Comparison of ENCODE assay signal across 8 cellular contexts in the genomic region with DNA sequence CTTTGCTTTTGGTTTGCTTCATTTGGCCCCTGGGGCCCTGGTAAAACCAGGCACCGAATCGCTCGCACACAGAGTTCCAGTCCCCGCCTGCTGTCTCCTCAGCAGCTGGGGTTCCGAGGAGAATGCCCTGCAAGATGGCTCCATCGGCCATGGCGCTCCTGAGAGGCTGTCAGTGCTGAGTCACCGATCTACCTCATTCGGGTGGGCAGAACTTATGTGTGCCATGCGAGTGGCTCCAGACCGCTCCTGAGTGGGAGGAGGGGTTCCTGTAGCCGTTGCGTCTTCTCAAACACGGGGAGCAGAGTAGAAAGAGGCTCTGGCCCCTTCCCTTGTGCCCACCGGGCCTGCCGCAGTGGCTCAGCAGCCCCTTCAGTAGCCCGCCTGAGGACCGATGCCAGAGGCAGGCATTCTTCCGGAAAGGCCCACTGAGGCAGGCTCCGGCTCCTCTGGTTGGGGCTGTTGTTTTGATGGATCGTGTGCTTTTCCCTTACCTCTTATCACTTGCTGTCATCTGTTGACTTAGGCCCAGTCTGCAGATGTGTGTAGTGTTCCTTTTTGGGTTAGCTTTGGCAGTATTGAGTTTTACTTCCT. TPM values are rescaled to one million over a fixed set of nuclear protein-coding genes. Genes with fewer than 3 reads are reported as not detected.
DNase-seq lines count a peak whose midpoint lies in the region; TF ChIP-seq lines count a peak whose summit lies in the region.

No MANE protein-coding gene starts in this region.

- H3K27me3 Mint-ChIP-seq in HFFc6 (ENCODE audit: insufficient read depth): peaks cover 4% of the 10 kb centered on the region

- peaks cover 19% of the 10 kb centered on the region for H3K36me3 Mint-ChIP-seq in HFFc6 (ENCODE audit: low read depth)

- H2AFZ ChIP-seq in neuron (ENCODE audit: low read depth, low read length): no peak overlapping the region

- 24% methylated on average over 10 of the region's 21 CpGs for WGBS in esophagus muscularis mucosa

- no peak for TF ChIP-seq POLR2A in esophagus muscularis mucosa (IDR thresholded peaks at IDR 0.05; ENCODE audit: low read depth)

- H3K4me1 ChIP-seq in NT2/D1 (ENCODE audit: insufficient read depth, insufficient read length) (no peaks in the 10 kb centered on the region), esophagus muscularis mucosa (peaks cover 25 to 43% (median 29%) of the 10 kb centered on the region in 4 donors), neuron (ENCODE audit: insufficient read depth, low read length) (peaks cover 23% of the 10 kb centered on the region)

- H3K9me3 Mint-ChIP-seq in HFFc6: no peaks in the 10 kb centered on the region

- peak overlapping the region; percentile 99 for H3K4me3 Mint-ChIP-seq in HFFc6

- DNase-seq in GM04504 (ENCODE audit: low read depth) (peak; percentile 61), HFFc6 (peak; percentile 85), NT2/D1 (ENCODE audit: low read depth, low spot score) (no peak), activated T-cell treated with anti-CD3 and anti-CD28 coated beads for 4 hours (peak; percentile 68), esophagus muscularis mucosa (ENCODE audit: extremely low spot score) (no peak), superior temporal gyrus (ENCODE audit: extremely low spot score) (peak; percentile 50), NCI-H510A treated with DMSO at 0.1 percent for 48 hours (lab: John Stamatoyannopoulos, UW) (no peak)

- H3K9me3 ChIP-seq in NT2/D1 (ENCODE audit: insufficient read depth, low read length): no peaks in the 10 kb centered on the region
- H3K9me3 ChIP-seq in esophagus muscularis mucosa: no peaks in the 10 kb centered on the region
- H3K9me3 ChIP-seq in neuron (ENCODE audit: low read length): no peaks in the 10 kb centered on the region

- peaks cover 48% of the 10 kb centered on the region for H3K4me1 Mint-ChIP-seq in HFFc6 (ENCODE audit: low read depth)

- intact Hi-C loops in esophagus muscularis mucosa (cut with DNase I): no loop called here

- peak overlapping the region; percentile 88 for H3K4me3 ChIP-seq in NT2/D1 (ENCODE audit: insufficient read length, low read depth)
- H3K4me3 ChIP-seq in esophagus muscularis mucosa: peak overlapping the region; percentile 66 to 99 (median 93)
- peak overlapping the region; percentile 64 for H3K4me3 ChIP-seq in neuron (ENCODE audit: low read length)

- TF ChIP-seq CTCF in HFFc6 (IDR thresholded peaks at IDR 0.05) (no peak), esophagus muscularis mucosa (IDR thresholded peaks at IDR 0.05) (no peak)

- H3K36me3 ChIP-seq in NT2/D1 (ENCODE audit: insufficient read depth, insufficient read length, low read length) (peaks cover 44% of the 10 kb centered on the region), esophagus muscularis mucosa (peaks cover 6 to 39% (median 37%) of the 10 kb centered on the region in 4 donors), neuron (ENCODE audit: insufficient read depth, low read length) (peaks cover 26% of the 10 kb centered on the region)

- H3K27ac Mint-ChIP-seq in HFFc6: peak overlapping the region; percentile 99

- H3K27ac ChIP-seq in esophagus muscularis mucosa (replicated peaks in 1 of 4): peak overlapping the region; percentile 80 to 87 (median 85)

- peak overlapping the region; percentile 86 for H3K9ac ChIP-seq in NT2/D1 (ENCODE audit: insufficient read length, low read depth)

- no peaks in the 10 kb centered on the region for H3K27me3 ChIP-seq in NT2/D1 (ENCODE audit: insufficient read depth, insufficient read length)
- no peaks in the 10 kb centered on the region for H3K27me3 ChIP-seq in esophagus muscularis mucosa
- no peaks in the 10 kb centered on the region for H3K27me3 ChIP-seq in neuron (ENCODE audit: insufficient read depth, low read length)

- TF ChIP-seq EP300 in esophagus muscularis mucosa (IDR thresholded peaks at IDR 0.05): no peak

RNA-seq across cellular contexts. Expression of a gene that starts 0.9 kb away (rescaled TPM):
- total RNA-seq in HFFc6 (2021; fragmentation: NEBNext Ultra II Directional; extraction: Animal tissue kit (Norgen Biotek cat#: 25700)): 100 to 1,000 TPM; 125 to 171 (median 138) TPM
- total RNA-seq in esophagus muscularis mucosa: 10 to 100 TPM; 23.7 to 39.4 (median 26.8) TPM

RNA-seq across cellular contexts. Expression of a gene that starts 6.2 kb away (rescaled TPM):
- 10 to 100 TPM; 63.8 to 79.7 (median 67.8) TPM for total RNA-seq in HFFc6 (2021; fragmentation: NEBNext Ultra II Directional; extraction: Animal tissue kit (Norgen Biotek cat#: 25700))
- 10 to 100 TPM; 33.8 to 53.2 (median 39.0) TPM for total RNA-seq in esophagus muscularis mucosa

RNA-seq across cellular contexts. Expression of a gene that starts 15.3 kb away (rescaled TPM):
- total RNA-seq in HFFc6 (2021; fragmentation: NEBNext Ultra II Directional; extraction: Animal tissue kit (Norgen Biotek cat#: 25700)): 10 to 100 TPM; 28.0 to 32.9 (median 31.2) TPM
- 10 to 100 TPM; 25.3 to 43.4 (median 40.6) TPM for total RNA-seq in esophagus muscularis mucosa

RNA-seq across cellular contexts. Expression of a gene that starts 22.9 kb away (rescaled TPM):
- total RNA-seq in HFFc6 (2021; fragmentation: NEBNext Ultra II Directional; extraction: Animal tissue kit (Norgen Biotek cat#: 25700)): not detected
- total RNA-seq in esophagus muscularis mucosa: not detected

RNA-seq across cellular contexts. Expression of a gene that starts 46.2 kb away (rescaled TPM):
- total RNA-seq in HFFc6 (2021; fragmentation: NEBNext Ultra II Directional; extraction: Animal tissue kit (Norgen Biotek cat#: 25700)): not detected
- total RNA-seq in esophagus muscularis mucosa: not detected

Comparison
In these comparisons a context has a peak if more than half of its experiments do, and no peak if none do; other contexts are left out.
1. DNase-seq: peak in GM04504 (single experiment), HFFc6 (single experiment), activated T-cell treated with anti-CD3 and anti-CD28 coated beads for 4 hours (single experiment) and superior temporal gyrus (single experiment); none in NT2/D1 (single experiment), esophagus muscularis mucosa (single experiment) and NCI-H510A treated with DMSO at 0.1 percent for 48 hours (single experiment).
2. Peak in every context shown above with its lines, with median percentiles within 50 percentile points of each other: H3K4me3 ChIP-seq.